ENCODE assay signal across 30 cellular contexts in the genomic region with DNA sequence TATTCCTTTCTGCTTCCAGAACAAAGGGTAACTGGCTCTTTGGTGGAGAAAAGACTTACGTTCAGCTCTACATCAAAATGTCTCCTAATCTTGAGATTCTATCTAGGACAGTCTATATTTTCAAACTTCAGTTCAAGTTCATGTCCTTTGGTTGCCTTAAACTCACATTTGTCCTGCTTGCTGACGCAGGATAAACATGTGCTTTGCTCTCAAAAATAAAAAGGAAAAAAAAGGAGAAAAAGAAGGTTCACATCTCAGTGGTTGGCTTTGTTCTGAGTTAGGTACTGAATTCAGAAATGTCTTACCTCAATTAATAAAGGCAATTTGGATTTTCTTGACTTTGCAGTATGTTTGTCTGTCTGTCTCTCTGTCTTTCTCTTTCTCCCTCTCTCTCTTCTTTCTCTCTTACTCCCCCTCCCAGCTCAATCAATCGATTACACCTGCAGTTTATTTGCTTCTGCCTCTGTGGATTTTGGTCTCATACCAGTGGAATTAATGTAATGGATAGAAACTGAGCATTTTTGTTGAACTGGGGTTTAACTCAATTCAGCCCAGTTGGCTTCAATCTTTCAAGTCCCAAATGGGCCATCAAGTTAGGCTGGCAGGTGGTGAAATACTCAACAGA.
"Had no signal": no experiment of that assay in that cellular context is flagged by ENCODE, and none has a peak within 500 bp of the region (broad histone marks: within the 10 kb centered on the region; RNA-seq: fewer than 3 reads in every experiment).

No MANE protein-coding gene starts in this region.

- H2AFZ ChIP-seq: neural progenitor cell, parathyroid adenoma had no signal

- H3K27me3 ChIP-seq: neural progenitor cell, ovary, spleen, stomach, thyroid gland, tibial nerve, upper lobe of left lung, vagina had no signal

- H3K9ac ChIP-seq: neural progenitor cell, parathyroid adenoma had no signal

- H3K27ac ChIP-seq: neural progenitor cell, ovary, parathyroid adenoma, psoas muscle, skin epidermis, spleen, stomach, thoracic aorta, thyroid gland, tibial nerve, upper lobe of left lung, vagina had no signal

- H3K4me1 ChIP-seq: parathyroid adenoma, psoas muscle, stomach, thyroid gland, tibial nerve, upper lobe of left lung, vagina had no signal

- DNase-seq: natural killer cell; occipital lobe; ovary; posterior cingulate gyrus; psoas muscle; right cardiac atrium; spleen; stimulated activated CD4-positive, alpha-beta T cell treated with anti-CD3 and anti-CD28 coated beads, Interleukin-12 subunit alpha, Interleukin-12 subunit beta, amount 100 ng/mL, for 4 hours; stimulated activated CD4-positive, alpha-beta T cell treated with anti-CD3 and anti-CD28 coated beads, Interleukin-1b, Interleukin-23, amount 100 ng/mL, for 48 hours; stimulated activated CD4-positive, alpha-beta T cell treated with anti-CD3 and anti-CD28 coated beads, Interleukin-4, amount 100 ng/mL, for 1 hour; stimulated activated CD4-positive, alpha-beta T cell treated with anti-CD3 and anti-CD28 coated beads, Interleukin-4, amount 100 ng/mL, for 4 hours; stimulated activated CD8-positive, alpha-beta memory T cell treated with anti-CD3 and anti-CD28 coated beads, Interleukin-4, amount 100 ng/mL, for 48 hours; stimulated activated naive CD4-positive, alpha-beta T cell treated with Interleukin-2 at 50 U/mL for 16 hours; stomach; thyroid gland; trophoblast cell; upper lobe of left lung had no signal

- H3K9me3 ChIP-seq: ovary, psoas muscle, thoracic aorta, thyroid gland, tibial nerve, upper lobe of left lung, vagina had no signal

- H3K27ac Mint-ChIP-seq: natural killer cell; nephron; neural progenitor cell; progenitor cell of endocrine pancreas; stimulated activated memory B cell treated with anti-CD40 and anti-IgM and Interleukin-4, amounts not matched to agents 10 μg/mL and 1 μg/mL and 100 μg/mL, for 72 hours; stimulated activated naive CD8-positive, alpha-beta T cell treated with anti-CD3 and anti-CD28 coated beads, Interleukin-15, Interleukin-2, amounts not matched to agents 100 ng/mL and 50 ng/mL, for 24 hours had no signal

- ATAC-seq: natural killer cell; psoas muscle; right cardiac atrium; sciatic nerve; stimulated activated memory B cell treated with anti-CD40 and anti-IgM and Interleukin-4, amounts not matched to agents 10 μg/mL and 1 μg/mL and 100 μg/mL, for 72 hours had no signal

- H3K79me2 ChIP-seq: parathyroid adenoma had no signal

- H3K36me3 ChIP-seq: neural progenitor cell, ovary, spleen, stomach, thoracic aorta, thyroid gland, tibial nerve, upper lobe of left lung, vagina had no signal

- H3K9me3 Mint-ChIP-seq: natural killer cell had no signal

- H3K4me3 Mint-ChIP-seq: natural killer cell; nephron; neural progenitor cell; stimulated activated memory B cell treated with anti-CD40 and anti-IgM and Interleukin-4, amounts not matched to agents 10 μg/mL and 1 μg/mL and 100 μg/mL, for 72 hours; stimulated activated naive CD8-positive, alpha-beta T cell treated with anti-CD3 and anti-CD28 coated beads, Interleukin-15, Interleukin-2, amounts not matched to agents 100 ng/mL and 50 ng/mL, for 24 hours had no signal

- FAIRE-seq: urothelium cell line had no signal

- H3K4me2 ChIP-seq: neural progenitor cell, smooth muscle cell had no signal

- H3K4me1 Mint-ChIP-seq: natural killer cell; nephron; neural progenitor cell; stimulated activated memory B cell treated with anti-CD40 and anti-IgM and Interleukin-4, amounts not matched to agents 10 μg/mL and 1 μg/mL and 100 μg/mL, for 72 hours had no signal

- H3K4me3 ChIP-seq: neural progenitor cell, ovary, psoas muscle, skin epidermis, smooth muscle cell, spleen, stomach, thoracic aorta, thyroid gland, tibial nerve, upper lobe of left lung, vagina had no signal
